Comparison of ENCODE assay signal across 16 cellular contexts in the genomic region with DNA sequence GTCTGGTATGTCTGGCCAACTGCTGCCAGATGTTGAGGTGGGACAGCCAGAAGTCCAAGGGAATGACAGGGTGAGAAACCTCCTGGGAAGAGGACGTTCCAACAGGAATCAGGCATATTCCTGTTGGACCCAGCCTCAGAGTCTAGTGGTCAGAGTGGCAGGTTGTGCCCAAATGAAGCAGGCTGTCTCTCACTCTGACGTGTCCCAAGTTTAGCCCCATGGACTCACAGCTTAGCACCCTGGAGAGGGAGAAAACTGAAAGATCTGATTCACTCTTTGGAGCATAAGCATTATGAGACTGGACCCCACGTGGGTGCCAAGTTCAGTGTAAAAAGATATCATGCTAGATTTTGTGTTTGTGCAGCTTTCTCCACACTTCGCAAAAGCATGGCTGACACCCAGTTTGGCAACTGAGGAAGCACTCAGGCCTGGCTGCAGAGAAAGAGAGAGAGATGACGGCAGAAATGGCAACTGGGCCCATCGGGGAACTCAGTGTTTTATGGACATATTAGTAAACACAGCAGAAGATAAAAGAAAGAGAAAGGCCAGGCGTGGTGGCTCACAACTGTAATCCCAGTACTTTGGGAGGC.
A peak's percentile ranks its signal among the peaks of the same experiment; 100 is the strongest.
DNase-seq lines count a peak whose midpoint lies in the region; ATAC-seq, FAIRE-seq and TF ChIP-seq lines count a peak whose summit lies in the region.
"Had no signal": no experiment of that assay in that cellular context is flagged by ENCODE, and none has a peak within 500 bp of the region (broad histone marks: within the 10 kb centered on the region; RNA-seq: fewer than 3 reads in every experiment).

No MANE protein-coding gene starts in this region.

- BruUV-seq in K562 (replicated peaks; lab: Mats Ljungman, UMichigan), result no TSS peak

- H3K4me1 ChIP-seq in CD4-positive, alpha-beta memory T cell (ENCODE audit: insufficient read depth, low read length), result peaks cover 8% of the 10 kb centered on the region
- no peaks in the 10 kb centered on the region for H3K4me1 ChIP-seq in K562 (replicated peaks in 1 of 2; ENCODE audit: control insufficient read depth in 2 of 2, insufficient read depth in 2 of 2, low read length in 2 of 2)
- peaks cover 5% of the 10 kb centered on the region for H3K4me1 ChIP-seq in CD8-positive, alpha-beta memory T cell (ENCODE audit: insufficient read depth, low read length)

- TF ChIP-seq RAD21 in K562 (CRISPR knock-in tag; conservative IDR thresholded peaks at IDR 0.05 in 1 of 2, IDR thresholded peaks at IDR 0.05 in 1 of 2), result no peak

- ATAC-seq in K562 (no peak), left cardiac atrium (peak in 1 of 2 donors; percentile 60), GM19324 (IDR thresholded peaks at IDR 0.05; ENCODE audit: low FRiP score, unreplicated experiment) (no peak)

- POLR2A ChIA-PET in CD4-positive, alpha-beta memory T cell (lab: Charles Lee; ENCODE audit: partially characterized antibody), result interaction anchor here (1.1 to 2.2 kb wide), 2 partner anchors 65 to 86 kb away, joined by 3 to 8 read pairs; no protein-coding TSS in a partner anchor
- POLR2A ChIA-PET in K562 (lab: Yijun Ruan, JAX), result no interaction called here
- POLR2A ChIA-PET in CD8-positive, alpha-beta memory T cell (lab: Charles Lee), result no interaction called here

- peak overlapping the region in 4 of 7 donors; percentile 8 to 52 (median 44) for H3K27ac Mint-ChIP-seq in CD4-positive, alpha-beta memory T cell
- H3K27ac Mint-ChIP-seq in neural crest cell (ENCODE audit: unreplicated experiment), result peak overlapping the region; percentile 8
- H3K27ac Mint-ChIP-seq in CD8-positive, alpha-beta memory T cell, result peak overlapping the region in 1 of 8 donors; percentile 76
- H3K27ac Mint-ChIP-seq: H9 had no signal

- H3K79me2 ChIP-seq in K562 (ENCODE audit: control insufficient read depth, insufficient read depth, low read length), result no peaks in the 10 kb centered on the region

- no peak overlapping the region for H3K9ac ChIP-seq in K562 (ENCODE audit: insufficient read depth in 1 of 2, low read depth in 2 of 2, low read length in 2 of 2)
- H3K9ac ChIP-seq: BLaER1 treated with 17β-estradiol and CSF1 and Interleukin-3, amounts not matched to agents 10 nM and 100 nM had no signal

- H3K27me3 ChIP-seq in CD4-positive, alpha-beta memory T cell (ENCODE audit: insufficient read depth, low read length), result no peaks in the 10 kb centered on the region
- no peaks in the 10 kb centered on the region for H3K27me3 ChIP-seq in K562 (ENCODE audit: control insufficient read depth in 2 of 2, insufficient read depth in 2 of 2, low read length in 2 of 2)
- H3K27me3 ChIP-seq in CD8-positive, alpha-beta memory T cell (ENCODE audit: insufficient read depth, low read length, poor library complexity, severe bottlenecking), result no peaks in the 10 kb centered on the region
- H3K27me3 ChIP-seq: BLaER1 treated with 17β-estradiol and CSF1 and Interleukin-3, amounts not matched to agents 10 nM and 100 nM had no signal

- H2AFZ ChIP-seq in K562 (ENCODE audit: low read depth, low read length), result no peak overlapping the region

- no peak overlapping the region for H3K4me2 ChIP-seq in K562 (ENCODE audit: insufficient read depth, low read length)

- no peaks in the 10 kb centered on the region for H3K36me3 ChIP-seq in CD4-positive, alpha-beta memory T cell (ENCODE audit: insufficient read depth, low read length)
- H3K36me3 ChIP-seq in K562 (ENCODE audit: control insufficient read depth, insufficient read depth, low read length), result no peaks in the 10 kb centered on the region
- no peaks in the 10 kb centered on the region for H3K36me3 ChIP-seq in CD8-positive, alpha-beta memory T cell (ENCODE audit: insufficient read depth, low read length)
- H3K36me3 ChIP-seq: BLaER1 treated with 17β-estradiol and CSF1 and Interleukin-3, amounts not matched to agents 10 nM and 100 nM had no signal

- TF ChIP-seq CTCF in K562 (IDR thresholded peaks at IDR 0.05 in 2 of 3, conservative IDR thresholded peaks at IDR 0.05 in 1 of 3; ENCODE audit: insufficient read depth in 2 of 3, low read depth in 1 of 3, low read length in 3 of 3), result no peak
- no peak for TF ChIP-seq CTCF in neural crest cell (conservative IDR thresholded peaks at IDR 0.05)

- in situ Hi-C loops in K562 (cut with MboI), result no loop called here

- H3K9me3 Mint-ChIP-seq in CD4-positive, alpha-beta memory T cell, result peaks cover 0 to 3% (median 0%) of the 10 kb centered on the region in 8 donors
- H3K9me3 Mint-ChIP-seq in neural crest cell, result peaks cover 5% of the 10 kb centered on the region
- peaks cover 0 to 1% (median 0%) of the 10 kb centered on the region in 5 donors for H3K9me3 Mint-ChIP-seq in CD8-positive, alpha-beta memory T cell
- H3K9me3 Mint-ChIP-seq: CD4-positive, CD25-positive, alpha-beta regulatory T cell had no signal

- intact Hi-C loops in CD4-positive, alpha-beta memory T cell (cut with micrococcal nuclease), result no loop called here
- intact Hi-C loops in K562 (cut with micrococcal nuclease), result no loop called here
- intact Hi-C loops in left cardiac atrium (cut with DNase I), result loop anchor here in 1 of 2 donors (10.0 kb wide), 1 partner anchor 89 kb away; no protein-coding TSS in a partner anchor

- WGBS in K562 (ENCODE audit: insufficient coverage, low coverage, missing lambda C conversion rate), result under 1% methylated on average over 7 of the region's 7 CpGs

- CTCF ChIA-PET in CD4-positive, alpha-beta memory T cell (lab: Charles Lee; ENCODE audit: partially characterized antibody), result interaction anchor here (1.0 to 7.5 kb wide), 3 partner anchors 12 to 110 kb away, joined by 3 to 391 read pairs (median 6); no protein-coding TSS in a partner anchor
- CTCF ChIA-PET in K562 (lab: Yijun Ruan, JAX; ENCODE audit: low intra/inter-chr PET ratio), result no interaction called here
- CTCF ChIA-PET in CD8-positive, alpha-beta memory T cell (lab: Charles Lee), result interaction anchor here (7.4 kb wide), 1 partner anchor 88 kb away, joined by 103 read pairs; no protein-coding TSS in a partner anchor

- no peaks in the 10 kb centered on the region for H3K9me3 ChIP-seq in CD4-positive, alpha-beta memory T cell (ENCODE audit: control insufficient read depth in 1 of 2, low read length in 2 of 2)
- H3K9me3 ChIP-seq in K562 (replicated peaks; ENCODE audit: control insufficient read depth, insufficient read depth, low read depth, low read length), result no peaks in the 10 kb centered on the region
- H3K9me3 ChIP-seq in CD8-positive, alpha-beta memory T cell (ENCODE audit: low read length), result no peaks in the 10 kb centered on the region

- TF ChIP-seq POLR2A in K562 (conservative IDR thresholded peaks at IDR 0.05), result no peak

- no peak overlapping the region for H3K4me3 Mint-ChIP-seq in CD4-positive, alpha-beta memory T cell
- H3K4me3 Mint-ChIP-seq in neural crest cell, result no peak overlapping the region
- H3K4me3 Mint-ChIP-seq in CD8-positive, alpha-beta memory T cell, result no peak overlapping the region
- H3K4me3 Mint-ChIP-seq: H9 had no signal

- no peak for DNase-seq in CD4-positive, alpha-beta memory T cell
- DNase-seq in K562 (ENCODE audit: extremely low read depth in 1 of 4, low spot score in 3 of 4), result no peak
- DNase-seq in left cardiac atrium, result peak; percentile 25
- no peak for DNase-seq in neural crest cell (ENCODE audit: low read depth, low spot score)
- DNase-seq in NCI-H1417 (lab: John Stamatoyannopoulos, UW), result no peak
- DNase-seq in CD8-positive, alpha-beta memory T cell, result no peak
- DNase-seq: ACHN; CD4-positive, CD25-positive, alpha-beta regulatory T cell; DMS79; EL; GOT3; H9 had no signal

- H3K9me1 ChIP-seq in K562 (ENCODE audit: control insufficient read depth, insufficient read depth, low read length), result no peaks in the 10 kb centered on the region

- no peak for TF ChIP-seq EP300 in K562 (IDR thresholded peaks at IDR 0.05; ENCODE audit: low read length)

- H4K20me1 ChIP-seq in K562 (replicated peaks; ENCODE audit: control insufficient read depth, insufficient read depth, low read length), result no peaks in the 10 kb centered on the region
- H4K20me1 ChIP-seq: BLaER1 treated with 17β-estradiol and CSF1 and Interleukin-3, amounts not matched to agents 10 nM and 100 nM had no signal

- FAIRE-seq in K562 (lab: Jason Lieb, UNC), result no peak
- FAIRE-seq: G401.6, GM12891 had no signal

- no peak overlapping the region for H3K27ac ChIP-seq in CD4-positive, alpha-beta memory T cell (ENCODE audit: low read depth, low read length)
- H3K27ac ChIP-seq in K562 (ENCODE audit: extremely low read depth, low read depth, low read length), result no peak overlapping the region
- H3K27ac ChIP-seq in CD8-positive, alpha-beta memory T cell (ENCODE audit: low read depth, low read length), result no peak overlapping the region
- H3K27ac ChIP-seq: BLaER1 treated with 17β-estradiol and CSF1 and Interleukin-3, amounts not matched to agents 10 nM and 100 nM had no signal

- no peaks in the 10 kb centered on the region for H3K36me3 Mint-ChIP-seq in CD4-positive, alpha-beta memory T cell
- no peaks in the 10 kb centered on the region for H3K36me3 Mint-ChIP-seq in neural crest cell (ENCODE audit: low read depth)
- H3K36me3 Mint-ChIP-seq in CD8-positive, alpha-beta memory T cell, result no peaks in the 10 kb centered on the region
- H3K36me3 Mint-ChIP-seq: CD4-positive, CD25-positive, alpha-beta regulatory T cell had no signal

- H3K27me3 Mint-ChIP-seq in CD4-positive, alpha-beta memory T cell, result peaks cover 0 to 3% of the 10 kb centered on the region in 2 donors
- no peaks in the 10 kb centered on the region for H3K27me3 Mint-ChIP-seq in neural crest cell (ENCODE audit: low read depth)
- H3K27me3 Mint-ChIP-seq in CD8-positive, alpha-beta memory T cell, result peaks cover 3% of the 10 kb centered on the region in 2 donors

- H3K4me3 ChIP-seq in CD4-positive, alpha-beta memory T cell (ENCODE audit: low read length in 2 of 2), result no peak overlapping the region
- no peak overlapping the region for H3K4me3 ChIP-seq in K562
- no peak overlapping the region for H3K4me3 ChIP-seq in CD8-positive, alpha-beta memory T cell (ENCODE audit: low read length)
- H3K4me3 ChIP-seq: BLaER1 treated with 17β-estradiol and CSF1 and Interleukin-3, amounts not matched to agents 10 nM and 100 nM had no signal

- peaks cover 6 to 10% (median 6%) of the 10 kb centered on the region in 4 donors for H3K4me1 Mint-ChIP-seq in CD4-positive, alpha-beta memory T cell
- H3K4me1 Mint-ChIP-seq in neural crest cell, result peaks cover 8% of the 10 kb centered on the region
- peaks cover 5 to 8% (median 8%) of the 10 kb centered on the region in 3 donors for H3K4me1 Mint-ChIP-seq in CD8-positive, alpha-beta memory T cell

TF ChIP-seq in K562, 482 proteins besides CTCF, POLR2A, EP300 and RAD21 (continues in another document):
- TF ChIP-seq MAZ (CRISPR knock-in tag; conservative IDR thresholded peaks at IDR 0.05 in 1 of 2, IDR thresholded peaks at IDR 0.05 in 1 of 2) (no peak), ZNF79 (CRISPR knock-in tag; IDR thresholded peaks at IDR 0.05; ENCODE audit: low read depth) (0 out of 2 replicates have a peak, but pooled peaks have one; percentile 6)
